Comparison of ENCODE assay signal across 13 cellular contexts in the genomic region with DNA sequence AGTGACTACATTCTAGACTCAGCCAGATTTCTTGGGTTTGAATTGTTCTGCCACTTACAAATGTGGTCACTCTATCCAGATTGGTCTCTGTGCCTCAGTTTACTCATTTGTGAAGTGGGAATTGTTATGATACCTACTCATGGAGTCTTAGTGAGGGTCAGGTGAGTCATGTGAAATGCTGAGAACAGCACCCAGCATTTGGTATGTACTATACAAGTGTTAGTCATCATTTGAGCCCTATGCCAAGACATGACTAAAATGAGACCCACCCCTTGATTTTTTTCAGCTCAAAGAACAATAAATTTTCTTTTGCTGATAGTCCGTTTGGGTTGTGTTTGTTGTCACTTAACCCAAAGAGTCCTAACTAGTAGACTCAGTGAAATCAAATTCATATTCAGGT.
DNase-seq lines count a peak whose midpoint lies in the region; ATAC-seq and TF ChIP-seq lines count a peak whose summit lies in the region.
"Had no signal": no experiment of that assay in that cellular context is flagged by ENCODE, and none has a peak within 500 bp of the region (broad histone marks: within the 10 kb centered on the region; RNA-seq: fewer than 3 reads in every experiment).

No MANE protein-coding gene starts in this region.

- POLR2A ChIA-PET in HCT116 (lab: Charles Lee): no interaction called here
- POLR2A ChIA-PET in activated B cell treated with CpG ODN at 0.5 μM for 24 hours (lab: Charles Lee): no interaction called here
- POLR2A ChIA-PET in OCI-LY7 (lab: Charles Lee): no interaction called here

- H3K36me3 ChIP-seq in HCT116 (ENCODE audit: control insufficient read depth in 1 of 2, insufficient read depth in 2 of 2, low read length in 2 of 2): no peaks in the 10 kb centered on the region
- no peaks in the 10 kb centered on the region for H3K36me3 ChIP-seq in OCI-LY7 (ENCODE audit: insufficient read depth, low read length)
- H3K36me3 ChIP-seq: BLaER1 treated with 17β-estradiol and CSF1 and Interleukin-3, amounts not matched to agents 10 nM and 100 nM had no signal

- TF ChIP-seq POLR2A in HCT116 (IDR thresholded peaks at IDR 0.05; ENCODE audit: borderline replicate concordance, extremely low read depth, insufficient read depth, insufficient read length): no peak

- H3K9me3 ChIP-seq in HCT116 (ENCODE audit: control insufficient read depth in 1 of 2, insufficient read depth in 1 of 2, low read depth in 1 of 2, low read length in 2 of 2) (no peaks in the 10 kb centered on the region), OCI-LY7 (ENCODE audit: low read length) (no peaks in the 10 kb centered on the region)
- H3K9me3 ChIP-seq: BLaER1 treated with 17β-estradiol and CSF1 and Interleukin-3, amounts not matched to agents 10 nM and 100 nM had no signal

- peaks cover 15 to 28% of the 10 kb centered on the region in 2 experiments for H3K4me1 ChIP-seq in HCT116 (ENCODE audit: control insufficient read depth in 1 of 2, insufficient read depth in 2 of 2, low read length in 2 of 2)
- H3K4me1 ChIP-seq in OCI-LY7 (ENCODE audit: insufficient read depth, low read length, poor library complexity, severe bottlenecking): no peaks in the 10 kb centered on the region

- peaks cover 5% of the 10 kb centered on the region for H3K27me3 Mint-ChIP-seq in activated B cell treated with CpG ODN at 0.5 μM for 24 hours
- peaks cover 12 to 18% of the 10 kb centered on the region in 2 donors for H3K27me3 Mint-ChIP-seq in stimulated activated naive B cell treated with anti-CD40 and anti-IgM and Interleukin-4, amounts not matched to agents 10 μg/mL and 1 μg/mL and 100 μg/mL, for 72 hours

- H3K9ac ChIP-seq in HCT116 (ENCODE audit: low read length): no peak overlapping the region
- H3K9ac ChIP-seq: BLaER1 treated with 17β-estradiol and CSF1 and Interleukin-3, amounts not matched to agents 10 nM and 100 nM had no signal

- TF ChIP-seq CTCF in HCT116 (IDR thresholded peaks at IDR 0.05 in 2 of 3, conservative IDR thresholded peaks at IDR 0.05 in 1 of 3; ENCODE audit: borderline replicate concordance in 1 of 3, insufficient read depth in 1 of 3, low read depth in 2 of 3, low read length in 2 of 3) (no peak), activated B cell treated with CpG ODN at 0.5 μM for 24 hours (IDR thresholded peaks at IDR 0.05) (no peak), OCI-LY7 (conservative IDR thresholded peaks at IDR 0.05; ENCODE audit: low read length) (no peak)

- H3K27ac ChIP-seq in HCT116 (ENCODE audit: low read depth, low read length): no peak overlapping the region
- H3K27ac ChIP-seq in OCI-LY7 (ENCODE audit: low read depth, low read length, poor library complexity, severe bottlenecking): no peak overlapping the region
- H3K27ac ChIP-seq: BLaER1 treated with 17β-estradiol and CSF1 and Interleukin-3, amounts not matched to agents 10 nM and 100 nM; hepatocyte; skin epidermis had no signal

- RAD21 ChIA-PET in HCT116 (lab: Charles Lee; ENCODE audit: low non-redundant PET in 1 of 2, low total read pairs in 2 of 2, uncharacterized antibody in 2 of 2, unreplicated experiment in 2 of 2): no interaction called here

- CTCF ChIA-PET in HCT116 (lab: Charles Lee) (interaction anchor here (1.0 to 1.7 kb wide), 2 partner anchors 10 to 98 kb away, joined by 4 to 5 read pairs; no protein-coding TSS in a partner anchor), activated B cell treated with CpG ODN at 0.5 μM for 24 hours (lab: Charles Lee) (no interaction called here), OCI-LY7 (lab: Charles Lee; ENCODE audit: unreplicated experiment) (no interaction called here)

- DNase-seq in A172 (ENCODE audit: low spot score): peak; percentile 94
- peak; percentile 64 for DNase-seq in HCT116 (ENCODE audit: low read depth, low spot score)
- DNase-seq in activated B cell treated with CpG ODN at 0.5 μM for 24 hours: no peak
- peak; percentile 15 for DNase-seq in glomerular visceral epithelial cell (ENCODE audit: extremely low spot score)
- DNase-seq in OCI-LY7 (ENCODE audit: low spot score): no peak
- no peak for DNase-seq in mesenteric fat pad (ENCODE audit: low spot score)
- no peak for DNase-seq in stimulated activated naive B cell treated with anti-CD40 and anti-IgM and Interleukin-4, amounts not matched to agents 10 μg/mL and 1 μg/mL and 100 μg/mL, for 72 hours
- DNase-seq: central memory CD4-positive, alpha-beta T cell; NCI-H524 treated with DMSO at 0.1 percent for 48 hours had no signal

- H3K27me3 ChIP-seq in HCT116 (ENCODE audit: insufficient read depth, low read length): no peaks in the 10 kb centered on the region
- H3K27me3 ChIP-seq: hepatocyte had no signal

- no peak overlapping the region for H2AFZ ChIP-seq in HCT116 (ENCODE audit: low read depth, low read length, poor library complexity, severe bottlenecking)
- no peak overlapping the region for H2AFZ ChIP-seq in OCI-LY7 (ENCODE audit: low read length)
- H2AFZ ChIP-seq: hepatocyte had no signal

- ATAC-seq in HCT116 (peak; percentile 77), activated B cell treated with CpG ODN at 0.5 μM for 24 hours (ENCODE audit: low read depth) (no peak), GM18907 (IDR thresholded peaks at IDR 0.05; ENCODE audit: unreplicated experiment) (no peak)
- no peak for ATAC-seq in stimulated activated naive B cell treated with anti-CD40 and anti-IgM and Interleukin-4, amounts not matched to agents 10 μg/mL and 1 μg/mL and 100 μg/mL, for 72 hours (replicated peaks)

- peak overlapping the region; percentile 9 for H3K27ac Mint-ChIP-seq in activated B cell treated with CpG ODN at 0.5 μM for 24 hours
- H3K27ac Mint-ChIP-seq in stimulated activated naive B cell treated with anti-CD40 and anti-IgM and Interleukin-4, amounts not matched to agents 10 μg/mL and 1 μg/mL and 100 μg/mL, for 72 hours: no peak overlapping the region

- intact Hi-C loops in HCT116 (cut with micrococcal nuclease) (no loop called here), activated B cell treated with CpG ODN at 0.5 μM for 24 hours (cut with micrococcal nuclease) (no loop called here), OCI-LY7 (cut with micrococcal nuclease; ENCODE audit: unreplicated experiment) (no loop called here)

- H3K9me2 ChIP-seq in HCT116 (ENCODE audit: insufficient read depth) (no peaks in the 10 kb centered on the region), OCI-LY7 (ENCODE audit: insufficient read depth, low read length) (no peaks in the 10 kb centered on the region)

- peaks cover 42% of the 10 kb centered on the region for H3K4me1 Mint-ChIP-seq in activated B cell treated with CpG ODN at 0.5 μM for 24 hours
- peaks cover 34 to 48% of the 10 kb centered on the region in 2 donors for H3K4me1 Mint-ChIP-seq in stimulated activated naive B cell treated with anti-CD40 and anti-IgM and Interleukin-4, amounts not matched to agents 10 μg/mL and 1 μg/mL and 100 μg/mL, for 72 hours

- H3K4me3 ChIP-seq in HCT116 (replicated peaks in 1 of 2; ENCODE audit: low read depth in 1 of 2, low read length in 2 of 2): no peak overlapping the region
- H3K4me3 ChIP-seq in OCI-LY7 (ENCODE audit: low read depth, low read length, poor library complexity, severe bottlenecking): no peak overlapping the region
- H3K4me3 ChIP-seq: BLaER1 treated with 17β-estradiol and CSF1 and Interleukin-3, amounts not matched to agents 10 nM and 100 nM; hepatocyte; skin epidermis had no signal

- no peaks in the 10 kb centered on the region for H3K9me3 Mint-ChIP-seq in activated B cell treated with CpG ODN at 0.5 μM for 24 hours
- peaks cover 0 to 4% of the 10 kb centered on the region in 2 donors for H3K9me3 Mint-ChIP-seq in stimulated activated naive B cell treated with anti-CD40 and anti-IgM and Interleukin-4, amounts not matched to agents 10 μg/mL and 1 μg/mL and 100 μg/mL, for 72 hours

- H3K4me2 ChIP-seq in HCT116 (ENCODE audit: low read length): peak overlapping the region; percentile 36
- H3K4me2 ChIP-seq in OCI-LY7 (ENCODE audit: low read length): no peak overlapping the region
- H3K4me2 ChIP-seq: BLaER1 treated with 17β-estradiol and CSF1 and Interleukin-3, amounts not matched to agents 10 nM and 100 nM; hepatocyte had no signal

- no peaks in the 10 kb centered on the region for H3K36me3 Mint-ChIP-seq in activated B cell treated with CpG ODN at 0.5 μM for 24 hours (ENCODE audit: low read depth)
- H3K36me3 Mint-ChIP-seq in stimulated activated naive B cell treated with anti-CD40 and anti-IgM and Interleukin-4, amounts not matched to agents 10 μg/mL and 1 μg/mL and 100 μg/mL, for 72 hours: no peaks in the 10 kb centered on the region

- H3K4me3 Mint-ChIP-seq in activated B cell treated with CpG ODN at 0.5 μM for 24 hours: no peak overlapping the region
- H3K4me3 Mint-ChIP-seq in stimulated activated naive B cell treated with anti-CD40 and anti-IgM and Interleukin-4, amounts not matched to agents 10 μg/mL and 1 μg/mL and 100 μg/mL, for 72 hours: no peak overlapping the region

- no peaks in the 10 kb centered on the region for H4K20me1 ChIP-seq in HCT116 (ENCODE audit: insufficient read depth)
- H4K20me1 ChIP-seq in OCI-LY7 (ENCODE audit: insufficient read depth, low read length): no peaks in the 10 kb centered on the region

- H3K79me2 ChIP-seq in HCT116 (ENCODE audit: insufficient read depth, low read length) (no peaks in the 10 kb centered on the region), OCI-LY7 (ENCODE audit: insufficient read depth, low read depth, low read length) (no peaks in the 10 kb centered on the region)
- H3K79me2 ChIP-seq: hepatocyte had no signal

- no peak for TF ChIP-seq RAD21 in HCT116 (IDR thresholded peaks at IDR 0.05; ENCODE audit: low read depth)

- BruUV-seq in HCT116 (replicated peaks; lab: Mats Ljungman, UMichigan) (no TSS peak), OCI-LY7 (replicated peaks; lab: Mats Ljungman, UMichigan) (no TSS peak)

TF ChIP-seq in HCT116, 20 proteins besides CTCF, POLR2A, EP300 and RAD21:
- TF ChIP-seq JUND (IDR thresholded peaks at IDR 0.05): peak; percentile 87
- peak; percentile 48 for TF ChIP-seq SRF (IDR thresholded peaks at IDR 0.05; ENCODE audit: low read depth)
- 0 out of 2 replicates have a peak, but pooled peaks have one; percentile 41 for TF ChIP-seq CBX3 (IDR thresholded peaks at IDR 0.05; ENCODE audit: low read depth)
- TF ChIP-seq, protein P1, sequence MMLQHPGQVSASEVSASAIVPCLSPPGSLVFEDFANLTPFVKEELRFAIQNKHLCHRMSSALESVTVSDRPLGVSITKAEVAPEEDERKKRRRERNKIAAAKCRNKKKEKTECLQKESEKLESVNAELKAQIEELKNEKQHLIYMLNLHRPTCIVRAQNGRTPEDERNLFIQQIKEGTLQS (IDR thresholded peaks at IDR 0.05): no peak
- TF ChIP-seq ELF1 (IDR thresholded peaks at IDR 0.05; ENCODE audit: borderline replicate concordance, low read depth): no peak
- TF ChIP-seq FOSL1 (IDR thresholded peaks at IDR 0.05; ENCODE audit: low read depth): peak; percentile 91
- TF ChIP-seq ZNF274 (IDR thresholded peaks at IDR 0.05; ENCODE audit: low read depth, low read length): no peak
- peak; percentile 52 for TF ChIP-seq SP1 (IDR thresholded peaks at IDR 0.05; ENCODE audit: low read depth)

Comparison
In these comparisons a context has a peak if more than half of its experiments do, and no peak if none do; other contexts are left out.
1. DNase-seq: peak in A172 (single experiment), HCT116 (single experiment) and glomerular visceral epithelial cell (single experiment); none in activated B cell treated with CpG ODN at 0.5 μM for 24 hours (single experiment), OCI-LY7 (single experiment), mesenteric fat pad (single experiment) and stimulated activated naive B cell treated with anti-CD40 and anti-IgM and Interleukin-4, amounts not matched to agents 10 μg/mL and 1 μg/mL and 100 μg/mL, for 72 hours (single experiment).